ENCODE assay signal across 23 cellular contexts in genomic region chr20:37293301-37293943, GRCh38. TPM values are rescaled to one million over a fixed set of nuclear protein-coding genes. Genes with fewer than 3 reads are reported as not detected.
DNase-seq lines count a peak whose midpoint lies in the region; ATAC-seq and TF ChIP-seq lines count a peak whose summit lies in the region.
"Had no signal": no experiment of that assay in that cellular context is flagged by ENCODE, and none has a peak within 500 bp of the region (broad histone marks: within the 10 kb centered on the region; RNA-seq: fewer than 3 reads in every experiment).

No MANE protein-coding gene starts in this region.

- WGBS in transverse colon (ENCODE audit: low coverage in 1 of 2), 2 donors: 90 to 94% methylated on average over 5 to 11 of the region's 11 CpGs

- H3K27ac ChIP-seq in breast epithelium (peak overlapping the region; percentile 22 to 81), muscle layer of colon (ENCODE audit: low read depth, low read length) (peak overlapping the region; percentile 64), transverse colon (peak overlapping the region; percentile 76 to 84 (median 80))
- H3K27ac ChIP-seq: KMS-11, SJCRH30 had no signal

- no peaks in the 10 kb centered on the region for H3K9me3 Mint-ChIP-seq in IgD-negative memory B cell

- in situ Hi-C loops in transverse colon (cut with MboI; ENCODE audit: low pct_ligation_motif_present in 1 of 4, low pct_unique_long_range_greater_than_20kb in 1 of 4, low sequenced_read_pairs in 3 of 4): no loop called here

- H3K36me3 ChIP-seq in breast epithelium (no peaks in the 10 kb centered on the region), muscle layer of colon (ENCODE audit: insufficient read depth, low read length) (peaks cover 7% of the 10 kb centered on the region), transverse colon (no peaks in the 10 kb centered on the region)

- TF ChIP-seq CTCF in breast epithelium (IDR thresholded peaks at IDR 0.05): no peak
- no peak for TF ChIP-seq CTCF in transverse colon (IDR thresholded peaks at IDR 0.05)

- TF ChIP-seq POLR2A in breast epithelium (IDR thresholded peaks at IDR 0.05): no peak
- TF ChIP-seq POLR2A in transverse colon (IDR thresholded peaks at IDR 0.05): no peak

- DNase-seq in breast epithelium (ENCODE audit: low spot score in 2 of 2) (no peak), transverse colon (no peak), SK-N-DZ (ENCODE audit: low spot score) (no peak), Right ventricle myocardium inferior (ENCODE audit: missing footprints) (no peak), COR-L47 (lab: John Stamatoyannopoulos, UW) (no peak)
- DNase-seq: activated CD4-positive, alpha-beta T cell treated with anti-CD3 and anti-CD28 coated beads, Interleukin-2, amount 50 U/mL, for 1 hour; activated T-cell treated with anti-CD3 and anti-CD28 coated beads, Interleukin-2, amount 50 U/mL, for 4 hours; DMS79 treated with DMSO at 0.1 percent for 48 hours; HCEC 1CT; kidney glomerular epithelial cell; NCI-H1436; NCI-H226; retina; SJCRH30; stimulated activated CD4-positive, alpha-beta T cell treated with anti-CD3 and anti-CD28 coated beads, Interleukin-2, amount 100 ng/mL, for 48 hours; stimulated activated CD8-positive, alpha-beta memory T cell treated with anti-CD3 and anti-CD28 coated beads, Interleukin-4, amount 100 ng/mL, for 48 hours; T1000 had no signal

- peak overlapping the region in 2 of 3 donors; percentile 12 to 89 for H3K27ac Mint-ChIP-seq in IgD-negative memory B cell

- H3K9ac ChIP-seq in muscle layer of colon (ENCODE audit: low read length): no peak overlapping the region
- H3K9ac ChIP-seq: KMS-11 had no signal

- H3K36me3 Mint-ChIP-seq in IgD-negative memory B cell: peaks cover 12% of the 10 kb centered on the region

- H3K4me3 ChIP-seq in breast epithelium (no peak overlapping the region), muscle layer of colon (ENCODE audit: low read depth in 1 of 2, low read length in 2 of 2) (no peak overlapping the region), transverse colon (no peak overlapping the region)
- H3K4me3 ChIP-seq: BLaER1 treated with 17β-estradiol and CSF1 and Interleukin-3, amounts not matched to agents 10 nM and 100 nM; SJCRH30 had no signal

- peaks cover 26 to 52% (median 44%) of the 10 kb centered on the region in 3 donors for H3K4me1 Mint-ChIP-seq in IgD-negative memory B cell

- ATAC-seq in Right ventricle myocardium inferior: no peak
- ATAC-seq: activated T-cell treated with anti-CD3 and anti-CD28 coated beads, Interleukin-2, amount 50 U/mL, for 4 hours had no signal

- H3K4me3 Mint-ChIP-seq in IgD-negative memory B cell: peak overlapping the region in 2 of 4 donors; percentile 29 to 52
- H3K4me3 Mint-ChIP-seq: activated T-cell treated with anti-CD3 and anti-CD28 coated beads, Interleukin-2, amount 50 U/mL, for 4 hours had no signal

- no peak for TF ChIP-seq EP300 in transverse colon (IDR thresholded peaks at IDR 0.05; ENCODE audit: low read depth)

- H3K4me1 ChIP-seq in breast epithelium (peaks cover 0 to 26% of the 10 kb centered on the region in 2 donors), muscle layer of colon (ENCODE audit: insufficient read depth, low read length) (peaks cover 54% of the 10 kb centered on the region), transverse colon (peaks cover 29 to 62% (median 46%) of the 10 kb centered on the region in 4 donors)

- no peaks in the 10 kb centered on the region for H3K27me3 Mint-ChIP-seq in IgD-negative memory B cell

- intact Hi-C loops in breast epithelium (cut with DNase I; ENCODE audit: low total_unique reads) (loop anchor here (10.0 kb wide), 1 partner anchor 51 kb away; the partner anchor contains the start of gene SRC), transverse colon (cut with DNase I; ENCODE audit: low total_unique reads) (no loop called here), Right ventricle myocardium inferior (cut with DNase I) (no loop called here)

- H3K9me3 ChIP-seq in breast epithelium (no peaks in the 10 kb centered on the region), muscle layer of colon (ENCODE audit: low read length) (no peaks in the 10 kb centered on the region), transverse colon (no peaks in the 10 kb centered on the region)
- H3K9me3 ChIP-seq: SJCRH30 had no signal

- no peaks in the 10 kb centered on the region for H3K27me3 ChIP-seq in breast epithelium
- no peaks in the 10 kb centered on the region for H3K27me3 ChIP-seq in muscle layer of colon (ENCODE audit: control insufficient read depth in 1 of 2, insufficient read depth in 2 of 2, low read length in 2 of 2)
- no peaks in the 10 kb centered on the region for H3K27me3 ChIP-seq in transverse colon
- H3K27me3 ChIP-seq: BLaER1 treated with 17β-estradiol and CSF1 and Interleukin-3, amounts not matched to agents 10 nM and 100 nM; SJCRH30 had no signal

RNA-seq across cellular contexts. Expression of gene MANBAL, which starts 4.0 kb away (rescaled TPM):
- 27.7 TPM for polyA plus RNA-seq in IgD-negative memory B cell
- total RNA-seq in breast epithelium (10 to 100 TPM; 31.8 to 42.0 (median 34.7) TPM), transverse colon (10 to 100 TPM in 3 of 4 donors, 1 to 10 TPM in 1; 8.8 to 31.4 (median 21.3) TPM), Right ventricle myocardium inferior (20.7 TPM)
- 25.2 and 27.4 TPM in 2 replicates for polyA plus RNA-seq in SK-N-DZ (2014; cell fraction: cytosol; rRNA removed)
- 11.9 and 19.2 TPM in 2 replicates for polyA plus RNA-seq in SK-N-DZ (2014; cell fraction: nucleus; rRNA removed)

RNA-seq across cellular contexts. Expression of gene GHRH, which starts 31.8 kb away (rescaled TPM):
- polyA plus RNA-seq in IgD-negative memory B cell: not detected
- total RNA-seq in breast epithelium (not detected), transverse colon (not detected), Right ventricle myocardium inferior (not detected)
- polyA plus RNA-seq in SK-N-DZ (2014; cell fraction: cytosol; rRNA removed): 0.61 and 0.78 TPM in 2 replicates
- 1.4 TPM in 1 of 2 replicates, not detected in the other for polyA plus RNA-seq in SK-N-DZ (2014; cell fraction: nucleus; rRNA removed)
- total RNA-seq: activated T-cell treated with anti-CD3 and anti-CD28 coated beads, Interleukin-2, amount 50 U/mL, for 4 hours; epithelial cell of proximal tubule; SJCRH30; urinary bladder had no signal
- polyA plus RNA-seq: urinary bladder had no signal

RNA-seq across cellular contexts. Expression of gene SRC, which starts 52.5 kb away (rescaled TPM):
- 2.3 TPM for polyA plus RNA-seq in IgD-negative memory B cell
- total RNA-seq in breast epithelium (10 to 100 TPM; 12.8 to 25.6 (median 20.6) TPM), transverse colon (100 to 1,000 TPM in 3 of 4 donors, 10 to 100 TPM in 1; 87.0 to 155 (median 130) TPM), Right ventricle myocardium inferior (6.0 TPM)
- polyA plus RNA-seq in SK-N-DZ (2014; cell fraction: cytosol; rRNA removed): 43.8 and 54.5 TPM in 2 replicates
- 68.7 and 96.4 TPM in 2 replicates for polyA plus RNA-seq in SK-N-DZ (2014; cell fraction: nucleus; rRNA removed)
